In genomic region chr3:58173029-58173669, GRCh38 we compare ENCODE assay signal across 9 cellular contexts. TPM values are rescaled to one million over a fixed set of nuclear protein-coding genes. Genes with fewer than 3 reads are reported as not detected.
DNase-seq lines count a peak whose midpoint lies in the region; TF ChIP-seq lines count a peak whose summit lies in the region.
"Had no signal": no experiment of that assay in that cellular context is flagged by ENCODE, and none has a peak within 500 bp of the region (broad histone marks: within the 10 kb centered on the region; RNA-seq: fewer than 3 reads in every experiment).

No MANE protein-coding gene starts in this region.

- DNase-seq in H7, result peak; percentile 64
- peak; percentile 33 for DNase-seq in OCI-M1 (lab: John Stamatoyannopoulos, UW)
- no peak for DNase-seq in hepatocyte (ENCODE audit: low spot score)
- DNase-seq in sigmoid colon, result no peak
- DNase-seq in KG1 (lab: John Stamatoyannopoulos, UW), result no peak
- DNase-seq in WERI-Rb-1, result no peak
- DNase-seq in vagina (ENCODE audit: extremely low spot score in 2 of 2), result no peak
- no peak for DNase-seq in GM03348 (ENCODE audit: low spot score)

- intact Hi-C loops in sigmoid colon (cut with DNase I) (loop anchor here (2.0 kb wide), 1 partner anchor 164 kb away; the partner anchor contains the start of gene FLNB), vagina (cut with DNase I) (loop anchor here (10.0 kb wide), 1 partner anchor 308 kb away; no protein-coding TSS in a partner anchor)

- H3K27me3 ChIP-seq in H7 (ENCODE audit: control insufficient read depth, insufficient read depth, low read length), result peaks cover under 1% of the 10 kb centered on the region; the same call in 1 of the 2 replicates
- no peaks in the 10 kb centered on the region for H3K27me3 ChIP-seq in hepatocyte
- no peaks in the 10 kb centered on the region for H3K27me3 ChIP-seq in sigmoid colon
- H3K27me3 ChIP-seq in WERI-Rb-1 (ENCODE audit: insufficient read depth, low read depth, severe bottlenecking), result no peaks in the 10 kb centered on the region
- H3K27me3 ChIP-seq in vagina, result no peaks in the 10 kb centered on the region
- H3K27me3 ChIP-seq: suprapubic skin had no signal

- TF ChIP-seq POLR2A in sigmoid colon (IDR thresholded peaks at IDR 0.05) (no peak), vagina (IDR thresholded peaks at IDR 0.05) (no peak)

- H3K4me2 ChIP-seq in hepatocyte, result no peak overlapping the region

- TF ChIP-seq EP300 in sigmoid colon (IDR thresholded peaks at IDR 0.05), result no peak

- H4K20me1 ChIP-seq in hepatocyte (ENCODE audit: insufficient read depth, poor library complexity, severe bottlenecking), result no peaks in the 10 kb centered on the region

- H3K9me3 ChIP-seq in hepatocyte (ENCODE audit: low read depth) (no peaks in the 10 kb centered on the region), sigmoid colon (no peaks in the 10 kb centered on the region), WERI-Rb-1 (ENCODE audit: severe bottlenecking) (no peaks in the 10 kb centered on the region), vagina (no peaks in the 10 kb centered on the region)
- H3K9me3 ChIP-seq: suprapubic skin had no signal

- H3K79me2 ChIP-seq in hepatocyte, result no peaks in the 10 kb centered on the region

- no peak overlapping the region for H2AFZ ChIP-seq in hepatocyte

- H3K9me2 ChIP-seq in hepatocyte (replicated peaks; ENCODE audit: insufficient read depth), result no peaks in the 10 kb centered on the region

- H3K36me3 ChIP-seq in H7 (replicated peaks; ENCODE audit: control insufficient read depth, insufficient read depth, low read length), result peaks cover 21% of the 10 kb centered on the region
- no peaks in the 10 kb centered on the region for H3K36me3 ChIP-seq in hepatocyte (replicated peaks; ENCODE audit: insufficient read depth, low read depth)
- peaks cover 0 to 40% (median 20%) of the 10 kb centered on the region in 4 donors for H3K36me3 ChIP-seq in sigmoid colon
- no peaks in the 10 kb centered on the region for H3K36me3 ChIP-seq in WERI-Rb-1
- peaks cover 0 to 21% of the 10 kb centered on the region in 2 donors for H3K36me3 ChIP-seq in vagina

- no peak for TF ChIP-seq CTCF in hepatocyte (IDR thresholded peaks at IDR 0.05; ENCODE audit: poor library complexity)
- no peak for TF ChIP-seq CTCF in sigmoid colon (IDR thresholded peaks at IDR 0.05)
- no peak for TF ChIP-seq CTCF in WERI-Rb-1 (IDR thresholded peaks at IDR 0.05; ENCODE audit: low read depth, low read length)
- no peak for TF ChIP-seq CTCF in vagina (IDR thresholded peaks at IDR 0.05)

- H3K27ac ChIP-seq in hepatocyte (peak overlapping the region; percentile 86), sigmoid colon (peak overlapping the region; percentile 24 to 92 (median 62)), WERI-Rb-1 (no peak overlapping the region), vagina (no peak overlapping the region)
- H3K27ac ChIP-seq: suprapubic skin had no signal

- no peak overlapping the region for H3K4me3 ChIP-seq in H7 (ENCODE audit: insufficient read depth, low read depth, low read length)
- H3K4me3 ChIP-seq in hepatocyte, result no peak overlapping the region
- H3K4me3 ChIP-seq in sigmoid colon, result no peak overlapping the region
- no peak overlapping the region for H3K4me3 ChIP-seq in WERI-Rb-1 (ENCODE audit: low read depth, low read length)
- H3K4me3 ChIP-seq in vagina, result no peak overlapping the region
- H3K4me3 ChIP-seq: suprapubic skin had no signal

- WGBS in hepatocyte (ENCODE audit: low lambda C conversion rate, missing lambda C conversion rate), result 74% methylated on average over 11 of the region's 14 CpGs
- WGBS in sigmoid colon, 2 donors, result 38 to 63% methylated on average over 14 of the region's 14 CpGs

- H3K4me1 ChIP-seq in hepatocyte (ENCODE audit: insufficient read depth), result peaks cover 30% of the 10 kb centered on the region
- peaks cover 0 to 51% (median 40%) of the 10 kb centered on the region in 4 donors for H3K4me1 ChIP-seq in sigmoid colon
- peaks cover 12% of the 10 kb centered on the region for H3K4me1 ChIP-seq in vagina

RNA-seq across cellular contexts. Expression of gene DNASE1L3, which starts 37.6 kb away (rescaled TPM):
- not detected in 2 replicates for total RNA-seq in H7 (2014; rRNA removed; shearing (Covaris generic))
- 0.48 and 0.97 TPM in 2 replicates for total RNA-seq in hepatocyte
- polyA plus RNA-seq in hepatocyte, result 0.99 and 1.8 TPM in 2 replicates
- under 1 TPM in 3 of 4 donors, not detected in 1; 0.27 to 0.82 (median 0.71) TPM for total RNA-seq in sigmoid colon
- polyA plus RNA-seq in sigmoid colon, result 10 to 100 TPM in 2 of 3 donors, 1 to 10 TPM in 1; 9.0 to 69.8 (median 34.7) TPM
- total RNA-seq in vagina, result 13.3 TPM

Comparison
In these comparisons a context has a peak if more than half of its experiments do, and no peak if none do; other contexts are left out.
1. DNase-seq: peak in H7 (single experiment) and OCI-M1 (single experiment); none in hepatocyte (single experiment), sigmoid colon (single experiment), KG1 (single experiment), WERI-Rb-1 (single experiment), vagina (0 of 2) and GM03348 (single experiment).
2. H3K27ac ChIP-seq: peak in hepatocyte (single experiment) and sigmoid colon (4 of 4); none in WERI-Rb-1 (single experiment) and vagina (single experiment).